19 cellular contexts compared by ENCODE assay signal in the genomic region with DNA sequence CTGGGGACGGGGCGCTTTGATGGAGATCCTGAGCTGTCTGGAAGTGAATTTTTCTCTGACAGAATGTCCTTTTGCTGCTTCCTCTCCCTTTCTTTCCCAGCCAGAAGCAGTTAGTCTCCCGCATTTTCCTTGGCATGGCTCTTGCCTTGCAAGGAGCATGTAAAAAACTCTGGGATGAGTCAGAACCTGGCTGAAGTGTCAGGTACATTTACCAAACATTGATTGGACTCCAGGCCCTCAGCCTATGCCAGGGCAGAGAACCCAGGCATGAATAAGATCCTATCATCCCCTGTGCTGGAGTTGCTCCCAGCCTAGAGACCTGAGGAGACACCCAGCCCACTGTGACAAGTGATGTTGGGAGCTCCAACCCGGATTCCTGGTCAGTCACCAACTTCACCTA. TPM values are rescaled to one million over a fixed set of nuclear protein-coding genes. Genes with fewer than 3 reads are reported as not detected.
DNase-seq lines count a peak whose midpoint lies in the region; ATAC-seq and TF ChIP-seq lines count a peak whose summit lies in the region.
"Had no signal": no experiment of that assay in that cellular context is flagged by ENCODE, and none has a peak within 500 bp of the region (broad histone marks: within the 10 kb centered on the region; RNA-seq: fewer than 3 reads in every experiment).

No MANE protein-coding gene starts in this region.

- H4K12ac ChIP-seq in trophoblast cell (ENCODE audit: low read depth, low read length), result no peak overlapping the region

- H3K4me1 ChIP-seq in SK-N-SH (ENCODE audit: control insufficient read depth in 1 of 2, insufficient read depth in 2 of 2, low read depth in 1 of 2, low read length in 1 of 2), result no peaks in the 10 kb centered on the region
- no peaks in the 10 kb centered on the region for H3K4me1 ChIP-seq in trophoblast cell (ENCODE audit: control insufficient read depth in 1 of 2, insufficient read depth in 2 of 2, low read length in 2 of 2)
- H3K4me1 ChIP-seq: BLaER1 had no signal

- H2BK120ac ChIP-seq in trophoblast cell (ENCODE audit: insufficient read depth, low read length, poor library complexity), result no peak overlapping the region

- H2BK5ac ChIP-seq in trophoblast cell (ENCODE audit: low read depth, low read length, poor library complexity), result no peak overlapping the region

- H3K27ac ChIP-seq in SK-N-SH (ENCODE audit: low read depth in 2 of 2, low read length in 1 of 2) (no peak overlapping the region), trophoblast cell (ENCODE audit: low read depth, low read length) (no peak overlapping the region)
- H3K27ac ChIP-seq: 22Rv1, BLaER1 had no signal

- DNase-seq in SK-N-SH (no peak), epithelial cell of esophagus (ENCODE audit: low read depth) (peak; percentile 48), kidney tubule cell (ENCODE audit: low spot score) (peak; percentile 49), HuH-7.5 (ENCODE audit: low spot score) (no peak), activated gamma-delta T cell (lab: John Stamatoyannopoulos, UW) (no peak), GM03348 (ENCODE audit: low spot score) (no peak), trophoblast cell (no peak)
- DNase-seq: CD8-positive, alpha-beta memory T cell; EL; H7; Kasumi-1; MV-4-11; NCI-H1417 treated with DMSO at 0.1 percent for 48 hours; NCI-H2029; NCI-H524 had no signal

- no peak overlapping the region for H4K8ac ChIP-seq in trophoblast cell (ENCODE audit: low read depth, low read length)

- H3K4me3 ChIP-seq in SK-N-SH (ENCODE audit: low read depth in 2 of 2, low read length in 1 of 2) (no peak overlapping the region), epithelial cell of esophagus (ENCODE audit: low read length) (no peak overlapping the region), trophoblast cell (ENCODE audit: low read depth, low read length) (no peak overlapping the region)
- H3K4me3 ChIP-seq: BLaER1 had no signal

- POLR2A ChIA-PET in SK-N-SH (lab: Yijun Ruan, JAX), result no interaction called here

- H4K20me1 ChIP-seq in SK-N-SH (ENCODE audit: insufficient read depth), result no peaks in the 10 kb centered on the region
- H4K20me1 ChIP-seq: BLaER1 had no signal

- H3K36me3 ChIP-seq in SK-N-SH (replicated peaks in 1 of 2; ENCODE audit: control insufficient read depth in 1 of 2, insufficient read depth in 2 of 2, low read length in 1 of 2), result no peaks in the 10 kb centered on the region
- H3K36me3 ChIP-seq in trophoblast cell (ENCODE audit: control insufficient read depth in 1 of 2, insufficient read depth in 2 of 2, low read length in 2 of 2), result peaks cover 0 to 2% of the 10 kb centered on the region in 2 experiments
- H3K36me3 ChIP-seq: BLaER1 had no signal

- TF ChIP-seq RAD21 in SK-N-SH (IDR thresholded peaks at IDR 0.05; ENCODE audit: low read length), result no peak

- no peak overlapping the region for H3K23ac ChIP-seq in trophoblast cell (ENCODE audit: low read length)

- no peak overlapping the region for H4K91ac ChIP-seq in trophoblast cell (ENCODE audit: low read depth, low read length)

- H3K4me2 ChIP-seq in SK-N-SH, result no peak overlapping the region
- H3K4me2 ChIP-seq in trophoblast cell (ENCODE audit: low read length), result no peak overlapping the region
- H3K4me2 ChIP-seq: BLaER1 had no signal

- WGBS in SK-N-SH (ENCODE audit: low lambda C conversion rate), result 94% methylated on average over 4 of the region's 4 CpGs
- WGBS in trophoblast cell (ENCODE audit: extremely low coverage, insufficient coverage, insufficient read length), result no CpG with 5 or more reads among the region's 4 CpGs

- H3K79me2 ChIP-seq in SK-N-SH (ENCODE audit: insufficient read depth) (no peaks in the 10 kb centered on the region; the same call in none of the 2 replicates), trophoblast cell (ENCODE audit: control insufficient read depth, insufficient read depth, low read length, poor library complexity) (no peaks in the 10 kb centered on the region)

- no peak overlapping the region for H2BK12ac ChIP-seq in trophoblast cell (ENCODE audit: low read length)

- no peak overlapping the region for H3K9ac ChIP-seq in SK-N-SH
- H3K9ac ChIP-seq in trophoblast cell (ENCODE audit: low read length), result no peak overlapping the region
- H3K9ac ChIP-seq: BLaER1 had no signal

- CTCF ChIA-PET in SK-N-SH (lab: Yijun Ruan, JAX), result no interaction called here

- H3K27me3 ChIP-seq in SK-N-SH (ENCODE audit: insufficient read depth) (no peaks in the 10 kb centered on the region), trophoblast cell (ENCODE audit: insufficient read depth, low read length) (no peaks in the 10 kb centered on the region)
- H3K27me3 ChIP-seq: BLaER1 had no signal

- no peak overlapping the region for H3K18ac ChIP-seq in trophoblast cell (ENCODE audit: low read length)

- no peak overlapping the region for H3K4ac ChIP-seq in trophoblast cell (ENCODE audit: low read depth, low read length)

- TF ChIP-seq CTCF in SK-N-SH (IDR thresholded peaks at IDR 0.05), result no peak
- TF ChIP-seq CTCF in epithelial cell of esophagus (IDR thresholded peaks at IDR 0.05; ENCODE audit: insufficient read depth, low read depth, low read length, missing control alignments), result no peak

- no peaks in the 10 kb centered on the region for H3F3A ChIP-seq in SK-N-SH (replicated peaks; ENCODE audit: insufficient read depth)

- H2AFZ ChIP-seq in SK-N-SH (ENCODE audit: low read depth) (no peak overlapping the region), trophoblast cell (ENCODE audit: insufficient read depth, low read length, poor library complexity) (no peak overlapping the region)

- H3K79me1 ChIP-seq in trophoblast cell (ENCODE audit: low read length), result no peaks in the 10 kb centered on the region

- no peak for TF ChIP-seq EP300 in SK-N-SH (IDR thresholded peaks at IDR 0.05; ENCODE audit: borderline replicate concordance in 1 of 2, low read depth in 1 of 2, low read length in 1 of 2)

- no peaks in the 10 kb centered on the region for H3K9me2 ChIP-seq in SK-N-SH

- H3K9me3 ChIP-seq in SK-N-SH (no peaks in the 10 kb centered on the region), trophoblast cell (ENCODE audit: insufficient read depth, low read depth, low read length) (no peaks in the 10 kb centered on the region)

- peak; percentile 54 for ATAC-seq in SK-N-SH treated with all-trans-retinoic acid at 6 μM for 48 hours
- ATAC-seq: HepG2 had no signal

- H3K14ac ChIP-seq in trophoblast cell (ENCODE audit: low read length), result no peak overlapping the region

- no peak overlapping the region for H2AK5ac ChIP-seq in trophoblast cell (ENCODE audit: low read length)

TF ChIP-seq in SK-N-SH treated with all-trans-retinoic acid at 6 μM for 48 hours, 23 proteins besides CTCF, POLR2A, EP300 and RAD21 (continues in another document):
- TF ChIP-seq ZC3H10 (CRISPR knock-in tag; IDR thresholded peaks at IDR 0.05), result no peak
- TF ChIP-seq ISL1 (CRISPR knock-in tag; IDR thresholded peaks at IDR 0.05), result no peak
- no peak for TF ChIP-seq ZNF565 (CRISPR knock-in tag; conservative IDR thresholded peaks at IDR 0.05; ENCODE audit: low read depth)
- no peak for TF ChIP-seq BACH2 (CRISPR knock-in tag; IDR thresholded peaks at IDR 0.05; ENCODE audit: borderline replicate concordance)
- TF ChIP-seq CSDC2 (CRISPR knock-in tag; IDR thresholded peaks at IDR 0.05), result no peak

TF ChIP-seq in SK-N-SH, 30 proteins besides CTCF, POLR2A, EP300 and RAD21 (continues in another document):
- TF ChIP-seq EZH2phosphoT487 (IDR thresholded peaks at IDR 0.05; ENCODE audit: borderline replicate concordance, low read depth) (no peak), TAF1 (IDR thresholded peaks at IDR 0.05; ENCODE audit: borderline replicate concordance, low read depth, low read length) (no peak), YY1 (IDR thresholded peaks at IDR 0.05; ENCODE audit: low read depth) (no peak), POLR2AphosphoS5 (IDR thresholded peaks at IDR 0.05; ENCODE audit: low read depth, low read length) (no peak), SMC3 (IDR thresholded peaks at IDR 0.05; ENCODE audit: low read depth, low read length) (no peak), GATA2 (CRISPR knock-in tag; IDR thresholded peaks at IDR 0.05) (no peak), RCOR1 (IDR thresholded peaks at IDR 0.05; ENCODE audit: low read length) (no peak), CHD2 (IDR thresholded peaks at IDR 0.05; ENCODE audit: low read length, partially characterized antibody) (no peak), PBX3 (IDR thresholded peaks at IDR 0.05) (no peak), RFX5 (IDR thresholded peaks at IDR 0.05; ENCODE audit: low read length) (no peak), FOXJ3 (CRISPR knock-in tag; IDR thresholded peaks at IDR 0.05) (no peak), ZBTB33 (IDR thresholded peaks at IDR 0.05; ENCODE audit: borderline replicate concordance, low read depth) (no peak)

RNA-seq across cellular contexts. Expression of gene STON1, which starts 21.6 kb away (rescaled TPM):
- 4.2 and 5.7 TPM in 2 replicates for polyA plus RNA-seq in SK-N-SH (2012; rRNA removed)
- 5.5 and 6.0 TPM in 2 replicates for polyA plus RNA-seq in SK-N-SH (2012; cell fraction: cytosol; rRNA removed)
- polyA plus RNA-seq in SK-N-SH (2012; cell fraction: nucleus; rRNA removed), result 4.2 and 7.5 TPM in 2 replicates
- polyA plus RNA-seq in trophoblast cell (2013), result 10.3 and 10.6 TPM in 2 replicates

Comparison
In these comparisons a context has a peak if more than half of its experiments do, and no peak if none do; other contexts are left out.
1. DNase-seq: peak in epithelial cell of esophagus (single experiment) and kidney tubule cell (single experiment); none in SK-N-SH (single experiment), HuH-7.5 (single experiment), activated gamma-delta T cell (single experiment), GM03348 (single experiment) and trophoblast cell (0 of 2).